In genomic region chr9:94084314-94084713, GRCh38 we compare ENCODE assay signal across 1 cellular context.
TF ChIP-seq lines count a peak whose summit lies in the region.

Gene PTPDC1, plus strand, starts transcription at chr9:94084464. Its CDS starts 67 bp downstream, at chr9:94084531.

TF ChIP-seq in H1, 55 proteins besides CTCF, POLR2A, EP300 and RAD21 (continued from another document):
- no peak for TF ChIP-seq SP4 (IDR thresholded peaks at IDR 0.05; ENCODE audit: low read length)
- TF ChIP-seq TAF1 (IDR thresholded peaks at IDR 0.05; ENCODE audit: low read depth, low read length): peak; percentile 70; the same call in 1 of the 2 replicates
- no peak for TF ChIP-seq USF2 (IDR thresholded peaks at IDR 0.05; ENCODE audit: low read length)
- TF ChIP-seq ASH2L (IDR thresholded peaks at IDR 0.05; ENCODE audit: low read length): peak; percentile 58
- TF ChIP-seq BACH1 (IDR thresholded peaks at IDR 0.05; ENCODE audit: low read length): no peak
- peak; percentile 29; the same call in 1 of the 2 replicates for TF ChIP-seq CEBPB (IDR thresholded peaks at IDR 0.05; ENCODE audit: low read depth, low read length)
- peak; percentile 82 for TF ChIP-seq TBP (IDR thresholded peaks at IDR 0.05; ENCODE audit: low read depth, low read length)
- no peak for TF ChIP-seq NANOG (IDR thresholded peaks at IDR 0.05; ENCODE audit: insufficient read depth, low read depth, low read length, poor library complexity, severe bottlenecking)
- peak; percentile 70; the same call in 1 of the 2 replicates for TF ChIP-seq POLR2AphosphoS5 (IDR thresholded peaks at IDR 0.05; ENCODE audit: low read depth, low read length)
